In genomic region chr7:158934628-158935027, GRCh38 we compare ENCODE assay signal across 26 cellular contexts.
"Had no signal": no experiment of that assay in that cellular context is flagged by ENCODE, and none has a peak within 500 bp of the region (broad histone marks: within the 10 kb centered on the region; RNA-seq: fewer than 3 reads in every experiment).

No MANE protein-coding gene starts in this region.

- H3K27me3 Mint-ChIP-seq: dendritic cell treated with granulocyte-macrophage colony-stimulating factor and Interleukin-4, amounts not matched to agents 40 ng/mL and 50 ng/mL, for 4 days; effector memory CD8-positive, alpha-beta T cell had no signal

- DNase-seq: cerebellar nuclear complex; colonic mucosa; cortex of kidney; effector CD8-positive, alpha-beta T cell; effector memory CD8-positive, alpha-beta T cell; endodermal cell; erythroblast; esophagus squamous epithelium; foreskin keratinocyte; heart right ventricle; hippocampal formation; kidney glomerular epithelial cell; left colon; left lung; left ventricle myocardium superior; lower lobe of right lung; mesenchymal stem cell; midbrain had no signal

- ATAC-seq: effector memory CD8-positive, alpha-beta T cell; esophagus mucosa; foreskin keratinocyte; gastroesophageal sphincter; heart right ventricle; left colon; left lung; left ventricle myocardium superior; lower lobe of right lung had no signal

- H3K27me3 ChIP-seq: colonic mucosa, esophagus squamous epithelium, foreskin keratinocyte, gastroesophageal sphincter, heart right ventricle, left lung had no signal

- H3K27ac Mint-ChIP-seq: dendritic cell treated with granulocyte-macrophage colony-stimulating factor and Interleukin-4, amounts not matched to agents 40 ng/mL and 50 ng/mL, for 4 days; effector memory CD8-positive, alpha-beta T cell; endodermal cell had no signal

- FAIRE-seq: endometrium, frontal cortex, islet of Langerhans, keratinocyte had no signal

- H3K4me3 ChIP-seq: colonic mucosa, esophagus squamous epithelium, gastroesophageal sphincter, heart right ventricle, left lung, lower lobe of right lung had no signal

- H3K4me1 Mint-ChIP-seq: endodermal cell had no signal

- H3K36me3 ChIP-seq: colonic mucosa had no signal

- H3K27ac ChIP-seq: colonic mucosa, epithelial cell of prostate, esophagus squamous epithelium, foreskin keratinocyte, gastroesophageal sphincter, heart right ventricle, left lung, lower lobe of right lung had no signal

- H3K4me3 Mint-ChIP-seq: dendritic cell treated with granulocyte-macrophage colony-stimulating factor and Interleukin-4, amounts not matched to agents 40 ng/mL and 50 ng/mL, for 4 days; effector memory CD8-positive, alpha-beta T cell; endodermal cell had no signal

- H3K4me1 ChIP-seq: colonic mucosa, esophagus squamous epithelium, foreskin keratinocyte, gastroesophageal sphincter, heart right ventricle, left lung, lower lobe of right lung had no signal

- H3K9me3 ChIP-seq: colonic mucosa had no signal
